ENCODE assay signal across 29 cellular contexts in the genomic region with DNA sequence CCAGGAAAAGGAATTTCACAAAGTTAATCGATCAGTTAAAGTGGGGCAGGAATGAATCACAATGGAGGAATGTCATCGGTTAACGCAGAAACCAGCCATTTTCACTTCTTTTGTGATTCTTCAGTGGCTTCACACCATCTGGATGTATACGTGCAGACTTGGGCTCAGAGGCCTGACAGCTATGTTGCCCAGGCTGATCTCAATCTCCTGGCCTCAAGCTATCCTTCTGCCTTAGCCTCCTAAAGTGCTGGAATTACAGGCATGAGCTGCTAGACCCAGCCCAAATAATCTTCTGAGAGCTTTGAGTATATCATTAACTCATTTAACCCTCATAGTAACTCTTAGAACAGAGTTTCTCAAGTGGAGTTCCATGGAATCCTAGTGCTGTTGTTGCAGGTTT.
"Had no signal": no experiment of that assay in that cellular context is flagged by ENCODE, and none has a peak within 500 bp of the region (broad histone marks: within the 10 kb centered on the region; RNA-seq: fewer than 3 reads in every experiment).

No MANE protein-coding gene starts in this region.

- H3K9me3 ChIP-seq: ascending aorta had no signal

- H3K36me3 ChIP-seq: ascending aorta, cardiac muscle cell had no signal

- H3K4me3 ChIP-seq: ascending aorta, cardiac muscle cell had no signal

- H3K27me3 ChIP-seq: ascending aorta, cardiac muscle cell had no signal

- H3K4me1 ChIP-seq: ascending aorta had no signal

- H3K27ac ChIP-seq: ascending aorta, cardiac muscle cell, VCaP had no signal

- DNase-seq: activated B cell treated with CpG ODN at 0.5 μM for 24 hours; activated CD4-positive, alpha-beta memory T cell treated with anti-CD3 and anti-CD28 coated beads, Interleukin-2, amount 10 ng/mL, durations not matched to agents 7 days and 5 days; activated CD4-positive, alpha-beta T cell treated with anti-CD3 and anti-CD28 coated beads for 4 hours; activated CD4-positive, alpha-beta T cell treated with anti-CD3 and anti-CD28 coated beads, Interleukin-2, amount 10 ng/mL, durations not matched to agents 24 days and 14 days; activated CD4-positive, alpha-beta T cell treated with anti-CD3 and anti-CD28 coated beads, Interleukin-2, amount 50 U/mL, for 1 hour; activated CD4-positive, alpha-beta T cell treated with anti-CD3 and anti-CD28 coated beads, Interleukin-2, amount 50 U/mL, for 4 hours; activated CD4-positive, CD25-positive, alpha-beta regulatory T cell treated with anti-CD3 and anti-CD28 coated beads, Interleukin-2, amount 50 U/mL, for 72 hours; activated CD8-positive, alpha-beta memory T cell treated with anti-CD3 and anti-CD28 coated beads for 24 hours; activated CD8-positive, alpha-beta memory T cell treated with anti-CD3 and anti-CD28 coated beads, Interleukin-2, amount 10 ng/mL, durations not matched to agents 7 days and 5 days; activated CD8-positive, alpha-beta memory T cell treated with anti-CD3 and anti-CD28 coated beads, Interleukin-2, amount 50 U/mL, for 48 hours; activated CD8-positive, alpha-beta T cell treated with anti-CD3 and anti-CD28 coated beads, Interleukin-2, amount 10 ng/mL, durations not matched to agents 7 days and 5 days; activated effector memory CD4-positive, alpha-beta T cell treated with Interleukin-2 at 50 U/mL for 16 hours; activated gamma-delta T cell; activated naive CD4-positive, alpha-beta T cell treated with anti-CD3 and anti-CD28 coated beads, Interleukin-2, amount 10 ng/mL, durations not matched to agents 7 days and 5 days; activated naive CD4-positive, alpha-beta T cell treated with Interleukin-2 at 50 U/mL for 16 hours; activated naive CD8-positive, alpha-beta T cell treated with anti-CD3 and anti-CD28 coated beads, Interleukin-2, amount 10 ng/mL, durations not matched to agents 7 days and 5 days; activated naive CD8-positive, alpha-beta T cell treated with anti-CD3 and anti-CD28 coated beads, Interleukin-2, amount 50 U/mL, for 24 hours; activated T-cell treated with anti-CD3 and anti-CD28 coated beads, Interleukin-2, amount 50 U/mL, for 24 hours; activated T-cell treated with anti-CD3 and anti-CD28 coated beads, Interleukin-2, amount 50 U/mL, for 48 hours; amygdala; anterior cingulate cortex; caudate nucleus; cerebellar nuclear complex; T-helper 1 cell; T-helper 2 cell; T-helper 9 cell had no signal
